Comparison of ENCODE assay signal across 23 cellular contexts in genomic region chr4:57093816-57094481, GRCh38. TPM values are rescaled to one million over a fixed set of nuclear protein-coding genes. Genes with fewer than 3 reads are reported as not detected.
DNase-seq lines count a peak whose midpoint lies in the region; ATAC-seq, FAIRE-seq and TF ChIP-seq lines count a peak whose summit lies in the region.
"Had no signal": no experiment of that assay in that cellular context is flagged by ENCODE, and none has a peak within 500 bp of the region (broad histone marks: within the 10 kb centered on the region; RNA-seq: fewer than 3 reads in every experiment).

No MANE protein-coding gene starts in this region.

- TF ChIP-seq CTCF in fibroblast of the aortic adventitia (IDR thresholded peaks at IDR 0.05; ENCODE audit: insufficient read depth, low read length) = no peak
- no peak for TF ChIP-seq CTCF in nephron (IDR thresholded peaks at IDR 0.05; ENCODE audit: unreplicated experiment in 3 of 3)
- TF ChIP-seq CTCF in transverse colon (IDR thresholded peaks at IDR 0.05) = no peak
- no peak for TF ChIP-seq CTCF in foreskin keratinocyte (conservative IDR thresholded peaks at IDR 0.05)
- no peak for TF ChIP-seq CTCF in D721Med (IDR thresholded peaks at IDR 0.05; ENCODE audit: insufficient read depth, missing control alignments)

- FAIRE-seq in D721Med (lab: Jason Lieb, UNC) = no peak
- FAIRE-seq: K562, pancreas had no signal

- no peaks in the 10 kb centered on the region for H3K27me3 Mint-ChIP-seq in nephron (ENCODE audit: low read depth)

- H3K27ac ChIP-seq in transverse colon (peak overlapping the region in 3 of 4 donors; percentile 56 to 88 (median 63)), foreskin keratinocyte (no peak overlapping the region)
- H3K27ac ChIP-seq: epithelial cell of prostate, HL-60, pancreas, WERI-Rb-1 had no signal

- intact Hi-C loops in transverse colon (cut with DNase I; ENCODE audit: low total_unique reads) = no loop called here

- H3K27ac Mint-ChIP-seq in nephron = peak overlapping the region; percentile 42 to 96 (median 95)
- H3K27ac Mint-ChIP-seq: activated CD4-positive, alpha-beta memory T cell treated with anti-CD3 and anti-CD28 coated beads for 36 hours; activated T-cell treated with anti-CD3 and anti-CD28 coated beads, Interleukin-2, amount 50 U/mL, for 24 hours; T-helper 1 cell treated with Interleukin-12 subunit alpha and Interleukin-12 subunit beta and Interleukin-4 antibody, amounts not matched to agents 30 μg/mL and 1 μg/mL, for 36 hours had no signal

- peaks cover 57% of the 10 kb centered on the region for H3K4me1 Mint-ChIP-seq in nephron
- H3K4me1 Mint-ChIP-seq: CD8-positive, alpha-beta memory T cell had no signal

- in situ Hi-C loops in transverse colon (cut with MboI; ENCODE audit: low pct_ligation_motif_present in 1 of 4, low pct_unique_long_range_greater_than_20kb in 1 of 4, low sequenced_read_pairs in 3 of 4) = no loop called here

- H3K4me3 Mint-ChIP-seq in nephron = no peak overlapping the region
- H3K4me3 Mint-ChIP-seq: activated CD4-positive, alpha-beta memory T cell treated with anti-CD3 and anti-CD28 coated beads for 36 hours; activated T-cell treated with anti-CD3 and anti-CD28 coated beads, Interleukin-2, amount 50 U/mL, for 24 hours; CD8-positive, alpha-beta memory T cell; T-helper 1 cell treated with Interleukin-12 subunit alpha and Interleukin-12 subunit beta and Interleukin-4 antibody, amounts not matched to agents 30 μg/mL and 1 μg/mL, for 36 hours had no signal

- ATAC-seq in GM21529 (IDR thresholded peaks at IDR 0.05; ENCODE audit: unreplicated experiment) (no peak), foreskin keratinocyte (no peak)
- ATAC-seq: K562 had no signal

- DNase-seq in RPMI7951 (ENCODE audit: low read depth) (peak; percentile 61), fibroblast of the aortic adventitia (ENCODE audit: low read depth) (peak; percentile 49), transverse colon (no peak), GF-D8 (lab: John Stamatoyannopoulos, UW) (no peak), foreskin keratinocyte (no peak), D721Med (ENCODE audit: insufficient read length, low spot score) (no peak)
- DNase-seq: activated CD4-positive, alpha-beta memory T cell treated with anti-CD3 and anti-CD28 coated beads for 36 hours; activated naive CD4-positive, alpha-beta T cell treated with anti-CD3 and anti-CD28 coated beads, Interleukin-2, amount 50 U/mL, for 16 hours; activated T-cell treated with anti-CD3 and anti-CD28 coated beads, Interleukin-2, amount 50 U/mL, for 24 hours; CD8-positive, alpha-beta memory T cell; GOT3; NCI-H2029; pancreas; thyroid gland; WERI-Rb-1 had no signal

- H3K36me3 Mint-ChIP-seq in nephron (ENCODE audit: low read depth) = peaks cover 10% of the 10 kb centered on the region
- H3K36me3 Mint-ChIP-seq: activated CD4-positive, alpha-beta memory T cell treated with anti-CD3 and anti-CD28 coated beads for 36 hours; CD8-positive, alpha-beta memory T cell had no signal

- H3K36me3 ChIP-seq in transverse colon = no peaks in the 10 kb centered on the region
- H3K36me3 ChIP-seq: breast epithelium, gastrocnemius medialis, pancreas, thyroid gland, WERI-Rb-1 had no signal

- H3K9me3 Mint-ChIP-seq in nephron = no peaks in the 10 kb centered on the region
- H3K9me3 Mint-ChIP-seq: activated CD4-positive, alpha-beta memory T cell treated with anti-CD3 and anti-CD28 coated beads for 36 hours; activated T-cell treated with anti-CD3 and anti-CD28 coated beads, Interleukin-2, amount 50 U/mL, for 24 hours; CD8-positive, alpha-beta memory T cell; T-helper 1 cell treated with Interleukin-12 subunit alpha and Interleukin-12 subunit beta and Interleukin-4 antibody, amounts not matched to agents 30 μg/mL and 1 μg/mL, for 36 hours had no signal

- no peaks in the 10 kb centered on the region for H3K9me3 ChIP-seq in transverse colon
- H3K9me3 ChIP-seq: breast epithelium, gastrocnemius medialis, pancreas, thyroid gland had no signal

- H3K27me3 ChIP-seq in transverse colon = no peaks in the 10 kb centered on the region
- no peaks in the 10 kb centered on the region for H3K27me3 ChIP-seq in foreskin keratinocyte
- H3K27me3 ChIP-seq: breast epithelium, gastrocnemius medialis, pancreas, thyroid gland had no signal

- TF ChIP-seq EP300 in transverse colon (IDR thresholded peaks at IDR 0.05; ENCODE audit: low read depth) = no peak

- H3K4me3 ChIP-seq in fibroblast of the aortic adventitia (ENCODE audit: low read depth, low read length) (no peak overlapping the region), transverse colon (no peak overlapping the region)
- H3K4me3 ChIP-seq: breast epithelium, gastrocnemius medialis, K562, pancreas, thyroid gland had no signal

- no peak for TF ChIP-seq POLR2A in transverse colon (IDR thresholded peaks at IDR 0.05)

- WGBS in transverse colon (ENCODE audit: low coverage in 1 of 2), 2 donors = 40 to 43% methylated on average over 2 of the region's 2 CpGs

- H3K4me1 ChIP-seq in transverse colon (peaks cover 7 to 25% (median 19%) of the 10 kb centered on the region in 4 donors), foreskin keratinocyte (peaks cover 10% of the 10 kb centered on the region)
- H3K4me1 ChIP-seq: breast epithelium had no signal

RNA-seq across cellular contexts. Expression of gene IGFBP7, which starts 16.2 kb away (rescaled TPM):
- total RNA-seq in RPMI7951 (2014; rRNA removed; shearing (Covaris generic)) = 436 and 611 TPM in 2 replicates
- total RNA-seq in fibroblast of the aortic adventitia (ENCODE audit: low replicate concordance) (263 and 2,449 TPM in 2 replicates), transverse colon (100 to 1,000 TPM in 3 of 4 donors, 10 to 100 TPM in 1; 96.1 to 646 (median 126) TPM), foreskin keratinocyte (201 and 228 TPM in 2 replicates)
- 239 and 292 TPM in 2 replicates for polyA plus RNA-seq in foreskin keratinocyte
- total RNA-seq: activated CD4-positive, alpha-beta memory T cell treated with anti-CD3 and anti-CD28 coated beads for 36 hours; CD8-positive, alpha-beta memory T cell had no signal
- polyA plus RNA-seq: CD8-positive, alpha-beta memory T cell had no signal

Comparison
In these comparisons a context has a peak if more than half of its experiments do, and no peak if none do; other contexts are left out.
1. DNase-seq: peak in RPMI7951 (single experiment) and fibroblast of the aortic adventitia (single experiment); none in transverse colon (single experiment), GF-D8 (single experiment), foreskin keratinocyte (0 of 2) and D721Med (single experiment).